ENCODE assay signal across 26 cellular contexts in genomic region chr20:17837179-17837578, GRCh38.
DNase-seq lines count a peak whose midpoint lies in the region; ATAC-seq and TF ChIP-seq lines count a peak whose summit lies in the region.
"Had no signal": no experiment of that assay in that cellular context is flagged by ENCODE, and none has a peak within 500 bp of the region (broad histone marks: within the 10 kb centered on the region; RNA-seq: fewer than 3 reads in every experiment).

No MANE protein-coding gene starts in this region.

- H3K27me3 Mint-ChIP-seq in CD14-positive monocyte (ENCODE audit: low read depth in 3 of 3) = peaks cover 0 to 4% (median 1%) of the 10 kb centered on the region in 3 donors
- no peaks in the 10 kb centered on the region for H3K27me3 Mint-ChIP-seq in CD4-positive, alpha-beta T cell
- H3K27me3 Mint-ChIP-seq: activated T-cell treated with anti-CD3 and anti-CD28 coated beads, Interleukin-2, amount 50 U/mL, for 24 hours; central memory CD8-positive, alpha-beta T cell; stimulated activated naive CD8-positive, alpha-beta T cell treated with anti-CD3 and anti-CD28 coated beads, Interleukin-15, Interleukin-2, amounts not matched to agents 100 ng/mL and 50 ng/mL, for 24 hours had no signal

- H3K79me1 ChIP-seq in mesendoderm (ENCODE audit: low read length) = no peaks in the 10 kb centered on the region

- no peak overlapping the region for H2BK5ac ChIP-seq in mesendoderm (ENCODE audit: low read length)

- H3K4ac ChIP-seq in mesendoderm (ENCODE audit: low read depth, low read length) = no peak overlapping the region

- no peak overlapping the region for H3K4me2 ChIP-seq in mesendoderm (ENCODE audit: low read length)

- POLR2A ChIA-PET in CD4-positive, alpha-beta T cell (lab: Charles Lee) = no interaction called here

- no CpG with 5 or more reads among the region's 3 CpGs for WGBS in mesendoderm (ENCODE audit: extremely low coverage, insufficient coverage, low lambda C conversion rate)

- intact Hi-C loops in CD14-positive monocyte (cut with micrococcal nuclease) = no loop called here
- intact Hi-C loops in ascending aorta (cut with DNase I) = loop anchor here (5.0 kb wide), 1 partner anchor 35 kb away; no protein-coding TSS in a partner anchor
- intact Hi-C loops in CD4-positive, alpha-beta T cell (cut with DNase I, micrococcal nuclease) = no loop called here

- peaks cover 0 to 2% (median 0%) of the 10 kb centered on the region in 7 donors for H3K9me3 Mint-ChIP-seq in CD14-positive monocyte
- H3K9me3 Mint-ChIP-seq in CD4-positive, alpha-beta T cell = no peaks in the 10 kb centered on the region
- H3K9me3 Mint-ChIP-seq: activated T-cell treated with anti-CD3 and anti-CD28 coated beads, Interleukin-2, amount 50 U/mL, for 24 hours; central memory CD8-positive, alpha-beta T cell; stimulated activated naive CD8-positive, alpha-beta T cell treated with anti-CD3 and anti-CD28 coated beads, Interleukin-15, Interleukin-2, amounts not matched to agents 100 ng/mL and 50 ng/mL, for 24 hours had no signal

- no peaks in the 10 kb centered on the region for H3K36me3 Mint-ChIP-seq in CD14-positive monocyte
- H3K36me3 Mint-ChIP-seq in CD4-positive, alpha-beta T cell (ENCODE audit: low read depth) = no peaks in the 10 kb centered on the region

- no peak for ATAC-seq in CD4-positive, alpha-beta T cell (ENCODE audit: poor library complexity)
- ATAC-seq: esophagus mucosa had no signal

- H3K9me3 ChIP-seq in ascending aorta = no peaks in the 10 kb centered on the region
- no peaks in the 10 kb centered on the region for H3K9me3 ChIP-seq in CD4-positive, alpha-beta T cell (ENCODE audit: control insufficient read depth, low read length)
- H3K9me3 ChIP-seq: left lung, ovary had no signal

- H4K5ac ChIP-seq in mesendoderm (ENCODE audit: low read length) = no peak overlapping the region

- no peak overlapping the region for H2BK15ac ChIP-seq in mesendoderm (replicated peaks; ENCODE audit: low read depth)

- H3K4me1 Mint-ChIP-seq in CD14-positive monocyte = no peaks in the 10 kb centered on the region
- H3K4me1 Mint-ChIP-seq in CD4-positive, alpha-beta T cell (ENCODE audit: low read depth) = no peaks in the 10 kb centered on the region
- H3K4me1 Mint-ChIP-seq: central memory CD8-positive, alpha-beta T cell had no signal

- H3K27me3 ChIP-seq in ascending aorta = no peaks in the 10 kb centered on the region
- H3K27me3 ChIP-seq in mesendoderm (ENCODE audit: insufficient read depth, low read length, poor library complexity) = no peaks in the 10 kb centered on the region
- H3K27me3 ChIP-seq in CD4-positive, alpha-beta T cell (ENCODE audit: control insufficient read depth, insufficient read depth, low read length) = no peaks in the 10 kb centered on the region
- H3K27me3 ChIP-seq: left lung, ovary had no signal

- H3K36me3 ChIP-seq in ascending aorta (no peaks in the 10 kb centered on the region), mesendoderm (ENCODE audit: control insufficient read depth, insufficient read depth, low read length) (no peaks in the 10 kb centered on the region)
- H3K36me3 ChIP-seq: left lung, ovary had no signal

- no peak overlapping the region for H3K23ac ChIP-seq in mesendoderm (ENCODE audit: low read length)

- H3K4me3 Mint-ChIP-seq in CD14-positive monocyte = no peak overlapping the region
- H3K4me3 Mint-ChIP-seq in CD4-positive, alpha-beta T cell = no peak overlapping the region
- H3K4me3 Mint-ChIP-seq: activated T-cell treated with anti-CD3 and anti-CD28 coated beads, Interleukin-2, amount 50 U/mL, for 24 hours; central memory CD8-positive, alpha-beta T cell; stimulated activated naive CD8-positive, alpha-beta T cell treated with anti-CD3 and anti-CD28 coated beads, Interleukin-15, Interleukin-2, amounts not matched to agents 100 ng/mL and 50 ng/mL, for 24 hours had no signal

- H3K4me1 ChIP-seq in ascending aorta = peaks cover 19 to 35% of the 10 kb centered on the region in 2 donors
- no peaks in the 10 kb centered on the region for H3K4me1 ChIP-seq in mesendoderm (ENCODE audit: control insufficient read depth, low read depth, low read length)

- H2AK5ac ChIP-seq in mesendoderm (ENCODE audit: low read length) = no peak overlapping the region

- peak overlapping the region; percentile 88 to 90 for H3K27ac ChIP-seq in ascending aorta
- no peak overlapping the region for H3K27ac ChIP-seq in mesendoderm (ENCODE audit: low read depth, low read length)
- peak overlapping the region in 15 of 21 experiments; percentile 6 to 91 (median 53) for H3K27ac ChIP-seq in skin epidermis
- H3K27ac ChIP-seq in CD4-positive, alpha-beta T cell (ENCODE audit: low read depth, low read length) = no peak overlapping the region
- H3K27ac ChIP-seq: C4-2B had no signal

- DNase-seq in CD14-positive monocyte (ENCODE audit: low spot score) = peak; percentile 19
- DNase-seq in ascending aorta (ENCODE audit: low spot score in 2 of 2) = no peak
- no peak for DNase-seq in mesendoderm
- DNase-seq in inferior parietal cortex (ENCODE audit: extremely low spot score) = no peak
- no peak for DNase-seq in NCI-H510A (lab: John Stamatoyannopoulos, UW)
- DNase-seq in CD4-positive, alpha-beta T cell = no peak
- no peak for DNase-seq in DMS 273 treated with DMSO at 0.1 percent for 48 hours (lab: John Stamatoyannopoulos, UW)
- DNase-seq: ACHN; activated naive CD4-positive, alpha-beta T cell; activated T-cell treated with anti-CD3 and anti-CD28 coated beads, Interleukin-2, amount 50 U/mL, for 24 hours; DMS153; effector CD8-positive, alpha-beta T cell; GDM1; glutamatergic neuron; MM.1S; NCI-H1436 treated with DMSO at 0.1 percent for 48 hours; NCI-H524 treated with DMSO at 0.1 percent for 48 hours; RPMI8226; T-helper 9 cell had no signal

- H3K56ac ChIP-seq in mesendoderm (ENCODE audit: low read length) = peak overlapping the region; percentile 7

- TF ChIP-seq CTCF in CD14-positive monocyte (IDR thresholded peaks at IDR 0.05) (no peak), ascending aorta (IDR thresholded peaks at IDR 0.05) (no peak)
- TF ChIP-seq CTCF in CD4-positive, alpha-beta T cell (IDR thresholded peaks at IDR 0.05) = no peak

- H3K18ac ChIP-seq in mesendoderm (ENCODE audit: low read length) = no peak overlapping the region

- H3K27ac Mint-ChIP-seq in CD14-positive monocyte = no peak overlapping the region
- H3K27ac Mint-ChIP-seq in CD4-positive, alpha-beta T cell = no peak overlapping the region
- H3K27ac Mint-ChIP-seq: activated T-cell treated with anti-CD3 and anti-CD28 coated beads, Interleukin-2, amount 50 U/mL, for 24 hours; stimulated activated naive CD8-positive, alpha-beta T cell treated with anti-CD3 and anti-CD28 coated beads, Interleukin-15, Interleukin-2, amounts not matched to agents 100 ng/mL and 50 ng/mL, for 24 hours had no signal

- CTCF ChIA-PET in CD4-positive, alpha-beta T cell (lab: Charles Lee) = no interaction called here

- no peak overlapping the region for H4K8ac ChIP-seq in mesendoderm (ENCODE audit: low read depth, low read length)

- no peak overlapping the region for H3K9ac ChIP-seq in mesendoderm (ENCODE audit: low read length)

- no peak overlapping the region for H3K4me3 ChIP-seq in ascending aorta
- no peak overlapping the region for H3K4me3 ChIP-seq in mesendoderm (ENCODE audit: low read length)
- H3K4me3 ChIP-seq in skin epidermis = no peak overlapping the region
- H3K4me3 ChIP-seq: left lung, ovary had no signal

- H3K79me2 ChIP-seq in mesendoderm (ENCODE audit: control insufficient read depth, insufficient read depth, low read length) = no peaks in the 10 kb centered on the region

- no peak overlapping the region for H2BK120ac ChIP-seq in mesendoderm (ENCODE audit: low read depth, low read length)

Comparison
In these comparisons a context has a peak if more than half of its experiments do, and no peak if none do; other contexts are left out.
1. H3K27ac ChIP-seq: peak in ascending aorta (2 of 2) and skin epidermis (15 of 21); none in mesendoderm (single experiment) and CD4-positive, alpha-beta T cell (single experiment).